ENCODE assay signal across 26 cellular contexts in genomic region chr5:105789246-105789645, GRCh38.
"Had no signal": no experiment of that assay in that cellular context is flagged by ENCODE, and none has a peak within 500 bp of the region (broad histone marks: within the 10 kb centered on the region; RNA-seq: fewer than 3 reads in every experiment).

No MANE protein-coding gene starts in this region.

- H3K27me3 ChIP-seq: hepatocyte, left lung, neural progenitor cell, neutrophil, right atrium auricular region, right lobe of liver, stomach, testis, thyroid gland, transverse colon, upper lobe of right lung had no signal

- H3K4me3 ChIP-seq: hepatocyte, left lung, lower lobe of right lung, neural progenitor cell, psoas muscle, right atrium auricular region, right lobe of liver, smooth muscle cell, stomach, testis, thyroid gland, transverse colon, upper lobe of right lung had no signal

- DNase-seq: left colon; left lung; lower lobe of right lung; mammary epithelial cell; mesenchymal stem cell; naive B cell; natural killer cell; nephron progenitor cell; occipital lobe; psoas muscle; right lobe of liver; stimulated activated CD4-positive, alpha-beta T cell treated with anti-CD3 and anti-CD28 coated beads, Interleukin-1b, Interleukin-23, amount 100 ng/mL, for 48 hours; stimulated activated CD4-positive, alpha-beta T cell treated with anti-CD3 and anti-CD28 coated beads, Interleukin-4, amount 100 ng/mL, for 1 hour; stimulated activated naive B cell treated with anti-CD40 and anti-IgM and Interleukin-4, amounts not matched to agents 10 μg/mL and 1 μg/mL and 100 μg/mL, for 72 hours; stimulated activated naive CD8-positive, alpha-beta T cell treated with anti-CD3 and anti-CD28 coated beads, Interleukin-15, Interleukin-2, amounts not matched to agents 100 U/mL and 50 U/mL, for 24 hours; stomach; testis; thyroid gland; transverse colon; upper lobe of right lung had no signal

- H3K9me3 ChIP-seq: left lung, lower lobe of right lung, neutrophil, psoas muscle, right atrium auricular region, right lobe of liver, stomach, testis, thyroid gland, transverse colon, upper lobe of right lung had no signal

- H3K4me1 ChIP-seq: left lung, lower lobe of right lung, neural progenitor cell, parathyroid adenoma, psoas muscle, right atrium auricular region, right lobe of liver, stomach, testis, thyroid gland, transverse colon, upper lobe of right lung had no signal

- H3K36me3 ChIP-seq: left lung, lower lobe of right lung, neural progenitor cell, neutrophil, right atrium auricular region, right lobe of liver, stomach, thyroid gland, transverse colon, upper lobe of right lung had no signal

- H3K27ac ChIP-seq: hepatocyte, left lung, lower lobe of right lung, neural progenitor cell, neutrophil, parathyroid adenoma, psoas muscle, right atrium auricular region, right lobe of liver, stomach, testis, thyroid gland, transverse colon, upper lobe of right lung had no signal
